ENCODE assay signal across 16 cellular contexts in the genomic region with DNA sequence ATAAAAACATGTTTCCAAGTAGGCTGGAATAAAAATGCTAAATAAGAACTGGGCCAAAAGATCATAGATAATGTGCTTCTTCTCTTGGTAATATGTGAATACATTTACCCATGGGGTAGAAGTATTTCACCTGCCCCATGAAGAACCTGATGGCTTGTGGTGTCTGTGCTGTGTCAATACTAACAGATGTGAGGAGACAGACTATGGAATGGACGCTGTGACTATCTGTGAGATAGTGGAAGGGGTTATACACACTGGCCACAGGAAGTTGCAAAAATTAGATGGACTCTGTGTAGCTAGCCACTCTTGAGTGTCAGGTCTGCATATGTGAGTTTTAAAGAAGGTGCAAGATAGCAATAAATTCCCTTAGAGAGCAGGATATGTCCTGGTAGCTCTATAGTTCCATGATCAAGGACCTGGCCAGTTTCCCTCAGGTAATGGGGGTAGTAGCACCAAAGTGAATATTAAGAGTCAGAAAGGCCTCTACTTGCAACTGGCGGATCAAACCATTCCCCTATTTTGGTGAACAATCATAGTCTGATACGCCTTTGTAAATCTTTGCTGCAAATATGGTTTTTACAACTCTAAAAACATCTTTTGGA. TPM values are rescaled to one million over a fixed set of nuclear protein-coding genes. Genes with fewer than 3 reads are reported as not detected.
DNase-seq lines count a peak whose midpoint lies in the region; ATAC-seq and TF ChIP-seq lines count a peak whose summit lies in the region.
"Had no signal": no experiment of that assay in that cellular context is flagged by ENCODE, and none has a peak within 500 bp of the region (broad histone marks: within the 10 kb centered on the region; RNA-seq: fewer than 3 reads in every experiment).

No MANE protein-coding gene starts in this region.

- peak overlapping the region; percentile 6 for H3K27ac Mint-ChIP-seq in activated CD8-positive, alpha-beta T cell treated with anti-CD3 and anti-CD28 coated beads, Interleukin-2, amount 10 ng/mL, durations not matched to agents 7 days and 5 days
- peak overlapping the region; percentile 5 to 82 (median 72) for H3K27ac Mint-ChIP-seq in immature natural killer cell
- H3K27ac Mint-ChIP-seq: B cell; CD8-positive, alpha-beta T cell; GM23338 had no signal

- H3K4me3 Mint-ChIP-seq in activated CD8-positive, alpha-beta T cell treated with anti-CD3 and anti-CD28 coated beads, Interleukin-2, amount 10 ng/mL, durations not matched to agents 7 days and 5 days = no peak overlapping the region
- no peak overlapping the region for H3K4me3 Mint-ChIP-seq in immature natural killer cell
- H3K4me3 Mint-ChIP-seq: B cell; CD8-positive, alpha-beta T cell; GM23338 had no signal

- POLR2A ChIA-PET in activated CD8-positive, alpha-beta T cell treated with anti-CD3 and anti-CD28 coated beads, Interleukin-2, amount 10 ng/mL, durations not matched to agents 7 days and 5 days (lab: Charles Lee) = interaction anchor here (1.3 kb wide), 1 partner anchor 49 kb away, joined by 3 read pairs; a partner anchor contains a TSS

- no peaks in the 10 kb centered on the region for H3K27me3 Mint-ChIP-seq in activated CD8-positive, alpha-beta T cell treated with anti-CD3 and anti-CD28 coated beads, Interleukin-2, amount 10 ng/mL, durations not matched to agents 7 days and 5 days (ENCODE audit: low read depth)
- no peaks in the 10 kb centered on the region for H3K27me3 Mint-ChIP-seq in immature natural killer cell (ENCODE audit: low read depth in 3 of 3)
- H3K27me3 Mint-ChIP-seq: B cell, IgD-negative memory B cell had no signal

- TF ChIP-seq CTCF in cardiac muscle cell (IDR thresholded peaks at IDR 0.05; ENCODE audit: low read depth, low read length) = no peak
- no peak for TF ChIP-seq CTCF in right atrium auricular region (IDR thresholded peaks at IDR 0.05)
- TF ChIP-seq CTCF in thyroid gland (IDR thresholded peaks at IDR 0.05) = no peak

- peaks cover 71% of the 10 kb centered on the region for H3K36me3 Mint-ChIP-seq in activated CD8-positive, alpha-beta T cell treated with anti-CD3 and anti-CD28 coated beads, Interleukin-2, amount 10 ng/mL, durations not matched to agents 7 days and 5 days (ENCODE audit: low read depth)
- peaks cover 39 to 67% (median 53%) of the 10 kb centered on the region in 3 donors for H3K36me3 Mint-ChIP-seq in immature natural killer cell

- 88 to 93% methylated on average over 3 of the region's 3 CpGs for WGBS in thyroid gland, 2 donors

- no peak for TF ChIP-seq POLR2A in thyroid gland (IDR thresholded peaks at IDR 0.05)

- peaks cover 1% of the 10 kb centered on the region for H3K4me1 Mint-ChIP-seq in activated CD8-positive, alpha-beta T cell treated with anti-CD3 and anti-CD28 coated beads, Interleukin-2, amount 10 ng/mL, durations not matched to agents 7 days and 5 days (ENCODE audit: low read depth)
- H3K4me1 Mint-ChIP-seq in immature natural killer cell = peaks cover 5 to 25% of the 10 kb centered on the region in 2 donors
- H3K4me1 Mint-ChIP-seq: B cell, IgD-negative memory B cell had no signal

- peaks cover 9% of the 10 kb centered on the region for H3K4me1 ChIP-seq in cardiac muscle cell (ENCODE audit: low read depth)
- H3K4me1 ChIP-seq in right atrium auricular region = no peaks in the 10 kb centered on the region
- H3K4me1 ChIP-seq in thyroid gland = peaks cover 11 to 17% of the 10 kb centered on the region in 2 donors
- H3K4me1 ChIP-seq: BLaER1 treated with 17β-estradiol and CSF1 and Interleukin-3, amounts not matched to agents 10 nM and 100 nM had no signal

- no peak for ATAC-seq in activated CD8-positive, alpha-beta T cell treated with anti-CD3 and anti-CD28 coated beads, Interleukin-2, amount 10 ng/mL, durations not matched to agents 7 days and 5 days
- ATAC-seq: CD8-positive, alpha-beta T cell; GM23338 had no signal

- H3K9me3 Mint-ChIP-seq in activated CD8-positive, alpha-beta T cell treated with anti-CD3 and anti-CD28 coated beads, Interleukin-2, amount 10 ng/mL, durations not matched to agents 7 days and 5 days (ENCODE audit: insufficient read depth) = peaks cover 5% of the 10 kb centered on the region
- no peaks in the 10 kb centered on the region for H3K9me3 Mint-ChIP-seq in immature natural killer cell

- CTCF ChIA-PET in activated CD8-positive, alpha-beta T cell treated with anti-CD3 and anti-CD28 coated beads, Interleukin-2, amount 10 ng/mL, durations not matched to agents 7 days and 5 days (lab: Charles Lee) = interaction anchor here (1.2 to 1.4 kb wide), 2 partner anchors 12 to 78 kb away, joined by 3 to 8 read pairs; no protein-coding TSS in a partner anchor

- no peaks in the 10 kb centered on the region for H3K27me3 ChIP-seq in cardiac muscle cell
- H3K27me3 ChIP-seq in right atrium auricular region = no peaks in the 10 kb centered on the region
- no peaks in the 10 kb centered on the region for H3K27me3 ChIP-seq in thyroid gland
- H3K27me3 ChIP-seq: BLaER1 treated with 17β-estradiol and CSF1 and Interleukin-3, amounts not matched to agents 10 nM and 100 nM had no signal

- H3K36me3 ChIP-seq in cardiac muscle cell (peaks cover 27% of the 10 kb centered on the region), right atrium auricular region (peaks cover 40% of the 10 kb centered on the region), thyroid gland (peaks cover 38 to 45% of the 10 kb centered on the region in 2 donors)

- intact Hi-C loops in thyroid gland (cut with DNase I) = no loop called here

- H3K27ac ChIP-seq in cardiac muscle cell = peak overlapping the region; percentile 30
- H3K27ac ChIP-seq in right atrium auricular region = no peak overlapping the region
- peak overlapping the region; percentile 46 to 66 (median 51) for H3K27ac ChIP-seq in thyroid gland
- H3K27ac ChIP-seq: BLaER1 treated with 17β-estradiol and CSF1 and Interleukin-3, amounts not matched to agents 10 nM and 100 nM had no signal

- peak in 1 of 2 donors; percentile 9 for DNase-seq in cardiac muscle cell (ENCODE audit: low read depth in 1 of 2, low spot score in 1 of 2)
- no peak for DNase-seq in right atrium auricular region (ENCODE audit: low spot score)
- DNase-seq in activated CD8-positive, alpha-beta T cell treated with anti-CD3 and anti-CD28 coated beads, Interleukin-2, amount 10 ng/mL, durations not matched to agents 7 days and 5 days = no peak
- DNase-seq in immature natural killer cell = no peak
- DNase-seq in thyroid gland = no peak
- DNase-seq in NCI-H748 (lab: John Stamatoyannopoulos, UW; ENCODE audit: unreplicated experiment) = no peak
- DNase-seq in NCI-H2196 treated with DMSO at 0.1 percent for 48 hours (lab: John Stamatoyannopoulos, UW; ENCODE audit: unreplicated experiment) = no peak
- DNase-seq in midbrain (lab: John Stamatoyannopoulos, UW) = no peak
- DNase-seq: 8988T; Calu3; CD8-positive, alpha-beta T cell; HCEC 1CT had no signal

- no peaks in the 10 kb centered on the region for H3K9me3 ChIP-seq in cardiac muscle cell (ENCODE audit: low read depth)
- H3K9me3 ChIP-seq in right atrium auricular region = peaks cover 0 to 9% of the 10 kb centered on the region in 2 donors
- no peaks in the 10 kb centered on the region for H3K9me3 ChIP-seq in thyroid gland

- H3K4me3 ChIP-seq in cardiac muscle cell = no peak overlapping the region
- H3K4me3 ChIP-seq in right atrium auricular region = no peak overlapping the region
- no peak overlapping the region for H3K4me3 ChIP-seq in thyroid gland (replicated peaks in 1 of 3)
- H3K4me3 ChIP-seq: BLaER1 treated with 17β-estradiol and CSF1 and Interleukin-3, amounts not matched to agents 10 nM and 100 nM; GM23338 had no signal

RNA-seq across cellular contexts. Expression of a gene that starts 48.6 kb away (rescaled TPM):
- total RNA-seq in cardiac muscle cell = 25.1 and 26.8 TPM in 2 replicates
- 12.6 and 19.7 TPM in 2 replicates for polyA plus RNA-seq in cardiac muscle cell
- total RNA-seq in right atrium auricular region = 10 to 100 TPM; 47.3 to 56.2 TPM
- total RNA-seq in activated CD8-positive, alpha-beta T cell treated with anti-CD3 and anti-CD28 coated beads, Interleukin-2, amount 10 ng/mL, durations not matched to agents 7 days and 5 days = 10 to 100 TPM; 64.9 to 69.5 TPM
- 10 to 100 TPM; 26.2 to 73.6 (median 27.6) TPM for polyA plus RNA-seq in immature natural killer cell
- 10 to 100 TPM; 42.1 to 78.3 (median 61.7) TPM for total RNA-seq in thyroid gland

Comparison
In these comparisons a context has a peak if more than half of its experiments do, and no peak if none do; other contexts are left out.
1. H3K27ac ChIP-seq: peak in cardiac muscle cell (single experiment) and thyroid gland (3 of 3); none in right atrium auricular region (0 of 2).